8 cellular contexts compared by ENCODE assay signal in genomic region chr6:112286010-112286409, GRCh38. TPM values are rescaled to one million over a fixed set of nuclear protein-coding genes. Genes with fewer than 3 reads are reported as not detected.
A peak's percentile ranks its signal among the peaks of the same experiment; 100 is the strongest.
DNase-seq lines count a peak whose midpoint lies in the region; ATAC-seq and TF ChIP-seq lines count a peak whose summit lies in the region.

No MANE protein-coding gene starts in this region.

- dilution Hi-C loops in mammary epithelial cell (cut with HindIII; ENCODE audit: low sequenced_read_pairs), result no loop called here

- no peak overlapping the region for H3K4me3 ChIP-seq in esophagus muscularis mucosa
- no peak overlapping the region for H3K4me3 ChIP-seq in mammary epithelial cell (replicated peaks in 1 of 3; ENCODE audit: insufficient read depth in 1 of 3, low read depth in 2 of 3, low read length in 3 of 3)

- no peak overlapping the region for H2AFZ ChIP-seq in mammary epithelial cell (ENCODE audit: low read depth, low read length)

- no peaks in the 10 kb centered on the region for H3K9me3 ChIP-seq in CD4-positive, alpha-beta T cell (ENCODE audit: control insufficient read depth, low read length)
- H3K9me3 ChIP-seq in esophagus muscularis mucosa (no peaks in the 10 kb centered on the region), mammary epithelial cell (replicated peaks; ENCODE audit: insufficient read depth, low read length) (no peaks in the 10 kb centered on the region)

- no TSS peak for BruUV-seq in mammary epithelial cell (replicated peaks; lab: Mats Ljungman, UMichigan)

- H4K20me1 ChIP-seq in mammary epithelial cell (ENCODE audit: insufficient read depth, low read length), result no peaks in the 10 kb centered on the region

- H3K4me1 ChIP-seq in esophagus muscularis mucosa, result peaks cover 10 to 61% (median 52%) of the 10 kb centered on the region in 4 donors
- no peaks in the 10 kb centered on the region for H3K4me1 ChIP-seq in mammary epithelial cell (ENCODE audit: insufficient read depth, low read length)

- H3K4me1 Mint-ChIP-seq in CD4-positive, alpha-beta T cell (ENCODE audit: low read depth), result peaks cover 16% of the 10 kb centered on the region
- H3K4me1 Mint-ChIP-seq in activated naive CD4-positive, alpha-beta T cell treated with anti-CD3 and anti-CD28 coated beads for 36 hours (ENCODE audit: low read depth), result peaks cover 8% of the 10 kb centered on the region

- no peak overlapping the region for H3K27ac Mint-ChIP-seq in CD4-positive, alpha-beta T cell
- H3K27ac Mint-ChIP-seq in activated naive CD4-positive, alpha-beta T cell treated with anti-CD3 and anti-CD28 coated beads for 36 hours, result no peak overlapping the region

- no peak overlapping the region for H3K4me2 ChIP-seq in mammary epithelial cell (ENCODE audit: insufficient read depth, low read depth, low read length)

- CTCF ChIA-PET in CD4-positive, alpha-beta T cell (lab: Charles Lee), result no interaction called here
- CTCF ChIA-PET in activated naive CD4-positive, alpha-beta T cell treated with anti-CD3 and anti-CD28 coated beads for 36 hours (lab: Charles Lee), result interaction anchor here (0.8 to 1.3 kb wide), 3 partner anchors 25 to 106 kb away, joined by 3 to 8 read pairs (median 4); no protein-coding TSS in a partner anchor
- CTCF ChIA-PET in mammary epithelial cell (lab: Charles Lee; ENCODE audit: low non-redundant PET), result no interaction called here

- no peak overlapping the region for H3K27ac ChIP-seq in CD4-positive, alpha-beta T cell (ENCODE audit: low read depth, low read length)
- H3K27ac ChIP-seq in esophagus muscularis mucosa (replicated peaks in 1 of 4) (no peak overlapping the region), mammary epithelial cell (ENCODE audit: insufficient read depth, low read depth, low read length) (no peak overlapping the region)

- H3K27me3 Mint-ChIP-seq in CD4-positive, alpha-beta T cell, result peaks cover 7% of the 10 kb centered on the region
- no peaks in the 10 kb centered on the region for H3K27me3 Mint-ChIP-seq in activated naive CD4-positive, alpha-beta T cell treated with anti-CD3 and anti-CD28 coated beads for 36 hours (ENCODE audit: low read depth)

- intact Hi-C loops in CD4-positive, alpha-beta T cell (cut with DNase I, micrococcal nuclease), result no loop called here
- intact Hi-C loops in activated naive CD4-positive, alpha-beta T cell treated with anti-CD3 and anti-CD28 coated beads for 36 hours (cut with micrococcal nuclease), result loop anchor here (1.0 kb wide), 1 partner anchor 50 kb away; no protein-coding TSS in a partner anchor
- intact Hi-C loops in esophagus muscularis mucosa (cut with DNase I), result no loop called here
- intact Hi-C loops in mammary epithelial cell (cut with micrococcal nuclease), result no loop called here

- WGBS in esophagus muscularis mucosa, result 59% methylated on average over 2 of the region's 2 CpGs
- WGBS in mammary epithelial cell (ENCODE audit: low coverage, missing lambda C conversion rate), result 98% methylated on average over 2 of the region's 2 CpGs

- H3K36me3 Mint-ChIP-seq in CD4-positive, alpha-beta T cell (ENCODE audit: low read depth), result no peaks in the 10 kb centered on the region
- no peaks in the 10 kb centered on the region for H3K36me3 Mint-ChIP-seq in activated naive CD4-positive, alpha-beta T cell treated with anti-CD3 and anti-CD28 coated beads for 36 hours (ENCODE audit: low read depth)

- TF ChIP-seq EP300 in esophagus muscularis mucosa (IDR thresholded peaks at IDR 0.05), result no peak

- TF ChIP-seq CTCF in CD4-positive, alpha-beta T cell (IDR thresholded peaks at IDR 0.05), result no peak
- no peak for TF ChIP-seq CTCF in esophagus muscularis mucosa (IDR thresholded peaks at IDR 0.05)
- no peak for TF ChIP-seq CTCF in mammary epithelial cell (conservative IDR thresholded peaks at IDR 0.05 in 1 of 2, IDR thresholded peaks at IDR 0.05 in 1 of 2; ENCODE audit: extremely low read depth in 1 of 2, insufficient read depth in 1 of 2, low read depth in 1 of 2, low read length in 2 of 2)

- peaks cover 6% of the 10 kb centered on the region for H3K27me3 ChIP-seq in CD4-positive, alpha-beta T cell (ENCODE audit: control insufficient read depth, insufficient read depth, low read length)
- H3K27me3 ChIP-seq in esophagus muscularis mucosa (no peaks in the 10 kb centered on the region), mammary epithelial cell (ENCODE audit: insufficient read depth, low read length) (no peaks in the 10 kb centered on the region)

- H3K9ac ChIP-seq in mammary epithelial cell (ENCODE audit: insufficient read depth, low read length), result no peak overlapping the region

- no peak for TF ChIP-seq POLR2A in esophagus muscularis mucosa (IDR thresholded peaks at IDR 0.05; ENCODE audit: low read depth)

- POLR2A ChIA-PET in CD4-positive, alpha-beta T cell (lab: Charles Lee), result no interaction called here

- H3K36me3 ChIP-seq in esophagus muscularis mucosa (no peaks in the 10 kb centered on the region), mammary epithelial cell (ENCODE audit: insufficient read depth, low read length) (no peaks in the 10 kb centered on the region)

- H3K4me3 Mint-ChIP-seq in CD4-positive, alpha-beta T cell, result no peak overlapping the region
- no peak overlapping the region for H3K4me3 Mint-ChIP-seq in activated naive CD4-positive, alpha-beta T cell treated with anti-CD3 and anti-CD28 coated beads for 36 hours

- H3K9me3 Mint-ChIP-seq in CD4-positive, alpha-beta T cell, result no peaks in the 10 kb centered on the region
- no peaks in the 10 kb centered on the region for H3K9me3 Mint-ChIP-seq in activated naive CD4-positive, alpha-beta T cell treated with anti-CD3 and anti-CD28 coated beads for 36 hours

- peak; percentile 84 for ATAC-seq in CD4-positive, alpha-beta T cell (ENCODE audit: poor library complexity)
- peak; percentile 86 for ATAC-seq in GM21423 (IDR thresholded peaks at IDR 0.05; ENCODE audit: unreplicated experiment)

- DNase-seq in CD4-positive, alpha-beta T cell, result peak in 5 of 10 experiments; percentile 1 to 26 (median 2)
- peak; percentile 32 to 40 for DNase-seq in Kasumi-1 (lab: John Stamatoyannopoulos, UW)
- DNase-seq in activated naive CD4-positive, alpha-beta T cell treated with anti-CD3 and anti-CD28 coated beads for 36 hours, result peak; percentile 78
- DNase-seq in esophagus muscularis mucosa (ENCODE audit: extremely low spot score), result no peak
- no peak for DNase-seq in NCI-H345 treated with DMSO at 0.1 percent for 48 hours (lab: John Stamatoyannopoulos, UW; ENCODE audit: unreplicated experiment)
- no peak for DNase-seq in NOMO-1 treated with dmso at 0.1 percent for 144 hours (lab: John Stamatoyannopoulos, UW; ENCODE audit: unreplicated experiment)
- DNase-seq in mammary epithelial cell, result no peak

- no peaks in the 10 kb centered on the region for H3K79me2 ChIP-seq in mammary epithelial cell (ENCODE audit: insufficient read depth, low read length)

- in situ Hi-C loops in mammary epithelial cell (cut with MboI; ENCODE audit: low sequenced_read_pairs in 2 of 2), result no loop called here

RNA-seq across cellular contexts. Expression of gene LAMA4, which starts 31.6 kb away (rescaled TPM):
- total RNA-seq in CD4-positive, alpha-beta T cell, result not detected
- total RNA-seq in activated naive CD4-positive, alpha-beta T cell treated with anti-CD3 and anti-CD28 coated beads for 36 hours, result not detected
- total RNA-seq in esophagus muscularis mucosa, result 100 to 1,000 TPM; 261 to 336 (median 303) TPM
- 1 to 10 TPM in 1 of 2 donors, under 1 TPM in 1; 0.35 to 1.2 TPM for total RNA-seq in mammary epithelial cell
- polyA plus RNA-seq in mammary epithelial cell, result 0.18 TPM
- not detected for polyA minus RNA-seq in mammary epithelial cell

Comparison
In these comparisons a context has a peak if more than half of its experiments do, and no peak if none do; other contexts are left out.
1. DNase-seq: peak in Kasumi-1 (2 of 2) and activated naive CD4-positive, alpha-beta T cell treated with anti-CD3 and anti-CD28 coated beads for 36 hours (single experiment); none in esophagus muscularis mucosa (single experiment), NCI-H345 treated with DMSO at 0.1 percent for 48 hours (single experiment), NOMO-1 treated with dmso at 0.1 percent for 144 hours (single experiment) and mammary epithelial cell (single experiment).
2. RNA of gene LAMA4, which starts 31.6 kb away (total RNA-seq): 261 to 336 TPM in esophagus muscularis mucosa; 0.35 to 1.2 TPM in mammary epithelial cell, not detected in CD4-positive, alpha-beta T cell and not detected in activated naive CD4-positive, alpha-beta T cell treated with anti-CD3 and anti-CD28 coated beads for 36 hours; every median in the first group is over 100 times any median in the second.